1 cellular context compared by ENCODE assay signal in the genomic region with DNA sequence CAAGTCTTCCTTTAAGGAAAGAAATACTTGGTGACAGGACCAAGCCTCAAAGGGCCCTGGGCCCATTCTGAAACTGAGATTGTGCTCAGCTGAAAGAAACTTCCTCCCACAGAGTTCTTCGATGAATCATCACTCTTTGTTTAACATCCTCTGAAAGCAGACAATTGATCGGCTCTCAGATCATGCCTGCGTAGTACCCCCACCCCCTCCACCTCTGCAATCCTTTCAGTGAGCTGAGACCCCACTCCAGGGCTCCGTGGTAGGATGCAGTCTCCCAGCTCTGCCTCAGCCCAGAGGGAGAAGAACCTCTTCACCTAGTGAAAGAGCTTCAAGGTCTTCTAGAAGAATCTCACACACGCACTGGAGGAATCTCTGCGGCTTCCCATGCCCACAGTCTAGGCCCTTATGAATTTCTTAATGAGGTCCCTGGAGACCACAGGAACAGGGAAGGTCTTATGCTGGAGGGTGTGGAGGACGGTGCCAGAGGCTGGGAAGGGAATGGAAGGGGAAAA.
TF ChIP-seq lines count a peak whose summit lies in the region.

No MANE protein-coding gene starts in this region.

TF ChIP-seq in GM12878, 131 proteins besides CTCF, POLR2A, EP300 and RAD21 (continued from another document and continues in another):
- TF ChIP-seq NKRF (conservative IDR thresholded peaks at IDR 0.05) = no peak
- no peak for TF ChIP-seq POLR2AphosphoS5 (IDR thresholded peaks at IDR 0.05; ENCODE audit: low read length)
- no peak for TF ChIP-seq SMAD1 (IDR thresholded peaks at IDR 0.05; ENCODE audit: low read depth, partially characterized antibody)
- no peak for TF ChIP-seq RFX5 (IDR thresholded peaks at IDR 0.05; ENCODE audit: low read depth, low read length)
- TF ChIP-seq ESRRA (IDR thresholded peaks at IDR 0.05; ENCODE audit: low read length) = no peak
- TF ChIP-seq NRF1 (conservative IDR thresholded peaks at IDR 0.05; ENCODE audit: low read depth, low read length) = no peak
- TF ChIP-seq JUNB (IDR thresholded peaks at IDR 0.05) = peak; percentile 22; the same call in 1 of the 2 replicates
- TF ChIP-seq ZBTB4 (CRISPR knock-in tag; IDR thresholded peaks at IDR 0.05) = no peak
- TF ChIP-seq ZBTB11 (CRISPR knock-in tag; IDR thresholded peaks at IDR 0.05) = no peak
- TF ChIP-seq CHD2 (IDR thresholded peaks at IDR 0.05; ENCODE audit: borderline replicate concordance, low read depth, low read length) = 0 out of 2 replicates have a peak, but pooled peaks have one; percentile 52
- TF ChIP-seq EGR1 (IDR thresholded peaks at IDR 0.05; ENCODE audit: borderline replicate concordance in 1 of 2, low read depth in 2 of 2, low read length in 2 of 2) = no peak
- peak; percentile 90 for TF ChIP-seq MEF2B (IDR thresholded peaks at IDR 0.05; ENCODE audit: partially characterized antibody, poor library complexity, severe bottlenecking)
- TF ChIP-seq ZNF384 (IDR thresholded peaks at IDR 0.05; ENCODE audit: borderline replicate concordance, low read depth, low read length) = no peak
- no peak for TF ChIP-seq LARP7 (IDR thresholded peaks at IDR 0.05)
- TF ChIP-seq CEBPB (IDR thresholded peaks at IDR 0.05; ENCODE audit: borderline replicate concordance in 1 of 2, low read depth in 2 of 2, low read length in 2 of 2) = no peak
- TF ChIP-seq RELB (IDR thresholded peaks at IDR 0.05; ENCODE audit: low read depth) = peak; percentile 69; the same call in 1 of the 2 replicates
- TF ChIP-seq EZH2 (IDR thresholded peaks at IDR 0.05; ENCODE audit: borderline replicate concordance, control insufficient read depth, low read depth, low read length) = no peak
- TF ChIP-seq RELA (IDR thresholded peaks at IDR 0.05; ENCODE audit: borderline replicate concordance, partially characterized antibody) = no peak
- TF ChIP-seq BCL11A (IDR thresholded peaks at IDR 0.05; ENCODE audit: low read depth, low read length) = peak; percentile 89; the same call in 1 of the 2 replicates
- peak; percentile 65; the same call in 1 of the 2 replicates for TF ChIP-seq GATAD2B (conservative IDR thresholded peaks at IDR 0.05; ENCODE audit: low read depth)
- no peak for TF ChIP-seq CHD4 (IDR thresholded peaks at IDR 0.05)
- TF ChIP-seq CBX3 (IDR thresholded peaks at IDR 0.05; ENCODE audit: borderline replicate concordance, low read depth) = no peak
- TF ChIP-seq SRF (IDR thresholded peaks at IDR 0.05; ENCODE audit: low read depth in 2 of 2, low read length in 2 of 2) = no peak
- no peak for TF ChIP-seq TCF7 (IDR thresholded peaks at IDR 0.05; ENCODE audit: borderline replicate concordance)
- TF ChIP-seq ZBTB40 (IDR thresholded peaks at IDR 0.05; ENCODE audit: borderline replicate concordance) = no peak
- TF ChIP-seq, protein P1, sequence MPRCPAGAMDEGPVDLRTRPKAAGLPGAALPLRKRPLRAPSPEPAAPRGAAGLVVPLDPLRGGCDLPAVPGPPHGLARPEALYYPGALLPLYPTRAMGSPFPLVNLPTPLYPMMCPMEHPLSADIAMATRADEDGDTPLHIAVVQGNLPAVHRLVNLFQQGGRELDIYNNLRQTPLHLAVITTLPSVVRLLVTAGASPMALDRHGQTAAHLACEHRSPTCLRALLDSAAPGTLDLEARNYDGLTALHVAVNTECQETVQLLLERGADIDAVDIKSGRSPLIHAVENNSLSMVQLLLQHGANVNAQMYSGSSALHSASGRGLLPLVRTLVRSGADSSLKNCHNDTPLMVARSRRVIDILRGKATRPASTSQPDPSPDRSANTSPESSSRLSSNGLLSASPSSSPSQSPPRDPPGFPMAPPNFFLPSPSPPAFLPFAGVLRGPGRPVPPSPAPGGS (IDR thresholded peaks at IDR 0.05; ENCODE audit: borderline replicate concordance, insufficient read depth, low read depth, low read length, poor library complexity, severe bottlenecking) = no peak
- TF ChIP-seq, protein P2, sequence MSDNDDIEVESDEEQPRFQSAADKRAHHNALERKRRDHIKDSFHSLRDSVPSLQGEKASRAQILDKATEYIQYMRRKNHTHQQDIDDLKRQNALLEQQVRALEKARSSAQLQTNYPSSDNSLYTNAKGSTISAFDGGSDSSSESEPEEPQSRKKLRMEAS (IDR thresholded peaks at IDR 0.05; ENCODE audit: low read depth, low read length) = no peak
- no peak for TF ChIP-seq SREBF1 (IDR thresholded peaks at IDR 0.05; ENCODE audit: low read length)
- TF ChIP-seq ZNF207 (IDR thresholded peaks at IDR 0.05; ENCODE audit: borderline replicate concordance) = 0 out of 2 replicates have a peak, but pooled peaks have one; percentile 11
- no peak; a peak in 1 of 4 replicates for TF ChIP-seq BHLHE40 (IDR thresholded peaks at IDR 0.05; ENCODE audit: borderline replicate concordance in 1 of 2, low read depth in 2 of 2, low read length in 1 of 2)
- no peak for TF ChIP-seq GABPA (IDR thresholded peaks at IDR 0.05; ENCODE audit: low read depth)
- TF ChIP-seq POU2F2 (IDR thresholded peaks at IDR 0.05; ENCODE audit: borderline replicate concordance, low read depth, low read length) = no peak; the same call in 2 of the 3 replicates
- no peak for TF ChIP-seq PRDM15 (CRISPR knock-in tag; IDR thresholded peaks at IDR 0.05)
- TF ChIP-seq, protein P3, sequence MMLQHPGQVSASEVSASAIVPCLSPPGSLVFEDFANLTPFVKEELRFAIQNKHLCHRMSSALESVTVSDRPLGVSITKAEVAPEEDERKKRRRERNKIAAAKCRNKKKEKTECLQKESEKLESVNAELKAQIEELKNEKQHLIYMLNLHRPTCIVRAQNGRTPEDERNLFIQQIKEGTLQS (IDR thresholded peaks at IDR 0.05; ENCODE audit: borderline replicate concordance, extremely low read depth, low read depth, low read length) = no peak
- TF ChIP-seq NR2C1 (IDR thresholded peaks at IDR 0.05) = no peak
